In the genomic region with DNA sequence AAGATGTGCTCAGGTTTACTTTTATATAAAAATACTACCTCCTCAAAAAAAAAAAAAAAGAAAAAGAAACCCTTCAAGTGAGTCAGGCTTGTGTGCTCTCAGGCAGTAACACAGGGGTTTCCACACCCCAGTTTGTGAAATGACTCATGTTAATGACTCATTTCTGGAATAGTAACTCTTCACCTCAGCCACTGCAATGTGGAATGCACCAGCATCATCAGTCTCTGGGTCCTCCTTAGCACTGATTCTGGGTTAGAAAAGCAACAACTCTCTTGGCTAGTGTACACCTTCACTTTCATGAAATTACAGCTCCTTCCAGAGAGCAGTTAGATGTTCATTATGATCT, we compare ENCODE assay signal across 1 cellular context.
A peak's percentile ranks its signal among the peaks of the same experiment; 100 is the strongest.
TF ChIP-seq lines count a peak whose summit lies in the region.

No MANE protein-coding gene starts in this region.

TF ChIP-seq in GM12878, 131 proteins besides CTCF, POLR2A, EP300 and RAD21 (continued from another document):
- TF ChIP-seq FOXK2 (IDR thresholded peaks at IDR 0.05) = no peak
- no peak for TF ChIP-seq SPI1 (IDR thresholded peaks at IDR 0.05; ENCODE audit: borderline replicate concordance, insufficient read depth, low read depth, low read length)
- peak; percentile 96; the same call in 1 of the 2 replicates for TF ChIP-seq BACH1 (IDR thresholded peaks at IDR 0.05; ENCODE audit: borderline replicate concordance)
- TF ChIP-seq FOS (IDR thresholded peaks at IDR 0.05; ENCODE audit: borderline replicate concordance, extremely low read depth, insufficient read length) = no peak
- peak; percentile 88 for TF ChIP-seq ZNF24 (IDR thresholded peaks at IDR 0.05)
- TF ChIP-seq, protein P1, sequence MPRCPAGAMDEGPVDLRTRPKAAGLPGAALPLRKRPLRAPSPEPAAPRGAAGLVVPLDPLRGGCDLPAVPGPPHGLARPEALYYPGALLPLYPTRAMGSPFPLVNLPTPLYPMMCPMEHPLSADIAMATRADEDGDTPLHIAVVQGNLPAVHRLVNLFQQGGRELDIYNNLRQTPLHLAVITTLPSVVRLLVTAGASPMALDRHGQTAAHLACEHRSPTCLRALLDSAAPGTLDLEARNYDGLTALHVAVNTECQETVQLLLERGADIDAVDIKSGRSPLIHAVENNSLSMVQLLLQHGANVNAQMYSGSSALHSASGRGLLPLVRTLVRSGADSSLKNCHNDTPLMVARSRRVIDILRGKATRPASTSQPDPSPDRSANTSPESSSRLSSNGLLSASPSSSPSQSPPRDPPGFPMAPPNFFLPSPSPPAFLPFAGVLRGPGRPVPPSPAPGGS (IDR thresholded peaks at IDR 0.05; ENCODE audit: borderline replicate concordance, insufficient read depth, low read depth, low read length, poor library complexity, severe bottlenecking) = peak; percentile 85
- TF ChIP-seq IKZF1 (conservative IDR thresholded peaks at IDR 0.05) = peak; percentile 87
- TF ChIP-seq POU2F2 (IDR thresholded peaks at IDR 0.05; ENCODE audit: borderline replicate concordance, low read depth, low read length) = peak; percentile 89; the same call in 1 of the 3 replicates
- peak; percentile 100 for TF ChIP-seq JUNB (IDR thresholded peaks at IDR 0.05)
- peak; percentile 83 for TF ChIP-seq SP1 (IDR thresholded peaks at IDR 0.05; ENCODE audit: low read depth, low read length)
- peak; percentile 89 to 95 for TF ChIP-seq IKZF2 (IDR thresholded peaks at IDR 0.05)
- TF ChIP-seq YBX1 (IDR thresholded peaks at IDR 0.05) = no peak
- TF ChIP-seq PAX8 (IDR thresholded peaks at IDR 0.05) = no peak
- TF ChIP-seq, protein P2, sequence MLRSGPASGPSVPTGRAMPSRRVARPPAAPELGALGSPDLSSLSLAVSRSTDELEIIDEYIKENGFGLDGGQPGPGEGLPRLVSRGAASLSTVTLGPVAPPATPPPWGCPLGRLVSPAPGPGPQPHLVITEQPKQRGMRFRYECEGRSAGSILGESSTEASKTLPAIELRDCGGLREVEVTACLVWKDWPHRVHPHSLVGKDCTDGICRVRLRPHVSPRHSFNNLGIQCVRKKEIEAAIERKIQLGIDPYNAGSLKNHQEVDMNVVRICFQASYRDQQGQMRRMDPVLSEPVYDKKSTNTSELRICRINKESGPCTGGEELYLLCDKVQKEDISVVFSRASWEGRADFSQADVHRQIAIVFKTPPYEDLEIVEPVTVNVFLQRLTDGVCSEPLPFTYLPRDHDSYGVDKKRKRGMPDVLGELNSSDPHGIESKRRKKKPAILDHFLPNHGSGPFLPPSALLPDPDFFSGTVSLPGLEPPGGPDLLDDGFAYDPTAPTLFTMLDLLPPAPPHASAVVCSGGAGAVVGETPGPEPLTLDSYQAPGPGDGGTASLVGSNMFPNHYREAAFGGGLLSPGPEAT (IDR thresholded peaks at IDR 0.05; ENCODE audit: low read depth) = peak; percentile 98
- TF ChIP-seq ZNF217 (IDR thresholded peaks at IDR 0.05) = peak; percentile 72
- TF ChIP-seq ZNF207 (IDR thresholded peaks at IDR 0.05; ENCODE audit: borderline replicate concordance) = no peak
